Comparison of ENCODE assay signal across 1 cellular context in the genomic region with DNA sequence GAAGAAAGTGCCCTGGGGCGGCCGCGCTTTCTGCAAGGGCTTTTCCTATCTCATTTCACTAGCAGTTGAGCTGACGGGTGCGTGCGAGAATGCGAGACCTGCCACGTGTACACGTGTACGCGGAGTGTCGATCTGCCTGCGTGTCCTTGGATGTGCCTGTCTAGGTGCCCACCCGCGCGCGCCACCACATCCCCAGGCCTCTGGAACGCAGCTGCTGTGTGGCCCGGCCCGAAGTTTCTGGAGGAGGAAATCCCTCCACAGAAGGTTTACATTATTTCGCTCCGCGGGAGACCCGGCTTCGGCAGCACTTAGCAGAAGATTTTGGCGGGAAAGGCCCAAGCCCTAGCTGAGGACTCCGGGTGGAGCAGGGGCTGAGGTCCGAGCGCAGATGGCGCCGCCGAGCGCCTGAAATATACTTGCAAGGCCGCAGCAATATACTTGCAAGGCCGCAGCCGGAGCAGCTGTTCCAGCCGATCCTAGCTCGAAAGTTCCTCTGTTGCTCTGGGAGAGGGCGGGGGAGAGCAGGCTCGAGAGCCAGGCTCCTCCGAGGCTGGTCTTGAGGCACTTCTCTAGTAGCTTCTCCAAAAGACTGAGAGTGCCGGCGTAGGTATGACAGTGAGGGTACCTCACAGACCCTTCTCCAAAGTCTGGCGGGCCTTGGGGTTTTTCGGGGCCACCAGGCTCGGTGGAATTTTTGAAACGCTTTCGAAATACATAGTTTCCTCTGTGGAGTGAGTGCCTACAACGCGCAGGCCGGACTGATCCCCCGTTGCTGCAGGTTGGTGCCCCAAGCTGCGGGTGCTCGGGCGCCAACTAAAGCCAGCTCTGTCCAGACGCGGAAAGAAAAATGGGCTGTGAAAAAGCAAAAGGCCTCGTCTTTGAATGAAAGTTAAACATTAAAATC.
TF ChIP-seq lines count a peak whose summit lies in the region.

No MANE protein-coding gene starts in this region.

TF ChIP-seq in K562, 482 proteins besides CTCF, POLR2A, EP300 and RAD21 (continues in another document):
- TF ChIP-seq, protein P1, sequence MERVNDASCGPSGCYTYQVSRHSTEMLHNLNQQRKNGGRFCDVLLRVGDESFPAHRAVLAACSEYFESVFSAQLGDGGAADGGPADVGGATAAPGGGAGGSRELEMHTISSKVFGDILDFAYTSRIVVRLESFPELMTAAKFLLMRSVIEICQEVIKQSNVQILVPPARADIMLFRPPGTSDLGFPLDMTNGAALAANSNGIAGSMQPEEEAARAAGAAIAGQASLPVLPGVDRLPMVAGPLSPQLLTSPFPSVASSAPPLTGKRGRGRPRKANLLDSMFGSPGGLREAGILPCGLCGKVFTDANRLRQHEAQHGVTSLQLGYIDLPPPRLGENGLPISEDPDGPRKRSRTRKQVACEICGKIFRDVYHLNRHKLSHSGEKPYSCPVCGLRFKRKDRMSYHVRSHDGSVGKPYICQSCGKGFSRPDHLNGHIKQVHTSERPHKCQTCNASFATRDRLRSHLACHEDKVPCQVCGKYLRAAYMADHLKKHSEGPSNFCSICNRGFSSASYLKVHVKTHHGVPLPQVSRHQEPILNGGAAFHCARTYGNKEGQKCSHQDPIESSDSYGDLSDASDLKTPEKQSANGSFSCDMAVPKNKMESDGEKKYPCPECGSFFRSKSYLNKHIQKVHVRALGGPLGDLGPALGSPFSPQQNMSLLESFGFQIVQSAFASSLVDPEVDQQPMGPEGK (CRISPR knock-in tag; IDR thresholded peaks at IDR 0.05; ENCODE audit: borderline replicate concordance): no peak
- no peak for TF ChIP-seq CBX3 (IDR thresholded peaks at IDR 0.05; ENCODE audit: borderline replicate concordance in 1 of 2, low read length in 2 of 2)
- TF ChIP-seq TRIM28 (IDR thresholded peaks at IDR 0.05): no peak
- TF ChIP-seq, protein P2, sequence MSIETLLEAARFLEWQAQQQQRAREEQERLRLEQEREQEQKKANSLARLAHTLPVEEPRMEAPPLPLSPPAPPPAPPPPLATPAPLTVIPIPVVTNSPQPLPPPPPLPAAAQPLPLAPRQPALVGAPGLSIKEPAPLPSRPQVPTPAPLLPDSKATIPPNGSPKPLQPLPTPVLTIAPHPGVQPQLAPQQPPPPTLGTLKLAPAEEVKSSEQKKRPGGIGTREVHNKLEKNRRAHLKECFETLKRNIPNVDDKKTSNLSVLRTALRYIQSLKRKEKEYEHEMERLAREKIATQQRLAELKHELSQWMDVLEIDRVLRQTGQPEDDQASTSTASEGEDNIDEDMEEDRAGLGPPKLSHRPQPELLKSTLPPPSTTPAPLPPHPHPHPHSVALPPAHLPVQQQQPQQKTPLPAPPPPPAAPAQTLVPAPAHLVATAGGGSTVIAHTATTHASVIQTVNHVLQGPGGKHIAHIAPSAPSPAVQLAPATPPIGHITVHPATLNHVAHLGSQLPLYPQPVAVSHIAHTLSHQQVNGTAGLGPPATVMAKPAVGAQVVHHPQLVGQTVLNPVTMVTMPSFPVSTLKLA (conservative IDR thresholded peaks at IDR 0.05): no peak
- peak; percentile 18; the same call in 1 of the 2 replicates for TF ChIP-seq DMBX1 (CRISPR knock-in tag; IDR thresholded peaks at IDR 0.05; ENCODE audit: borderline replicate concordance)
- no peak for TF ChIP-seq PRPF4 (IDR thresholded peaks at IDR 0.05; ENCODE audit: insufficient read depth, low read depth, low read length, poor library complexity, severe bottlenecking)
- TF ChIP-seq POU5F1 (IDR thresholded peaks at IDR 0.05; ENCODE audit: borderline replicate concordance, low read depth, low read length, partially characterized antibody): no peak
- no peak for TF ChIP-seq ZNF324 (CRISPR knock-in tag; IDR thresholded peaks at IDR 0.05)
- TF ChIP-seq ZNF561 (CRISPR knock-in tag; conservative IDR thresholded peaks at IDR 0.05): no peak
- TF ChIP-seq FOS (IDR thresholded peaks at IDR 0.05; ENCODE audit: extremely low read depth, insufficient read length): no peak
- TF ChIP-seq TEAD1 (CRISPR knock-in tag; IDR thresholded peaks at IDR 0.05): no peak
- TF ChIP-seq ZNF316 (IDR thresholded peaks at IDR 0.05): no peak
- TF ChIP-seq TBP (optimal IDR thresholded peaks at IDR 0.05; ENCODE audit: low read depth, low read length): no peak
- TF ChIP-seq, protein P3, sequence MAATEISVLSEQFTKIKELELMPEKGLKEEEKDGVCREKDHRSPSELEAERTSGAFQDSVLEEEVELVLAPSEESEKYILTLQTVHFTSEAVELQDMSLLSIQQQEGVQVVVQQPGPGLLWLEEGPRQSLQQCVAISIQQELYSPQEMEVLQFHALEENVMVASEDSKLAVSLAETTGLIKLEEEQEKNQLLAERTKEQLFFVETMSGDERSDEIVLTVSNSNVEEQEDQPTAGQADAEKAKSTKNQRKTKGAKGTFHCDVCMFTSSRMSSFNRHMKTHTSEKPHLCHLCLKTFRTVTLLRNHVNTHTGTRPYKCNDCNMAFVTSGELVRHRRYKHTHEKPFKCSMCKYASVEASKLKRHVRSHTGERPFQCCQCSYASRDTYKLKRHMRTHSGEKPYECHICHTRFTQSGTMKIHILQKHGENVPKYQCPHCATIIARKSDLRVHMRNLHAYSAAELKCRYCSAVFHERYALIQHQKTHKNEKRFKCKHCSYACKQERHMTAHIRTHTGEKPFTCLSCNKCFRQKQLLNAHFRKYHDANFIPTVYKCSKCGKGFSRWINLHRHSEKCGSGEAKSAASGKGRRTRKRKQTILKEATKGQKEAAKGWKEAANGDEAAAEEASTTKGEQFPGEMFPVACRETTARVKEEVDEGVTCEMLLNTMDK (IDR thresholded peaks at IDR 0.05; ENCODE audit: borderline replicate concordance, insufficient read depth, low read depth, low read length, poor library complexity, severe bottlenecking): no peak
- TF ChIP-seq, protein P4, sequence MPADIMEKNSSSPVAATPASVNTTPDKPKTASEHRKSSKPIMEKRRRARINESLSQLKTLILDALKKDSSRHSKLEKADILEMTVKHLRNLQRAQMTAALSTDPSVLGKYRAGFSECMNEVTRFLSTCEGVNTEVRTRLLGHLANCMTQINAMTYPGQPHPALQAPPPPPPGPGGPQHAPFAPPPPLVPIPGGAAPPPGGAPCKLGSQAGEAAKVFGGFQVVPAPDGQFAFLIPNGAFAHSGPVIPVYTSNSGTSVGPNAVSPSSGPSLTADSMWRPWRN (IDR thresholded peaks at IDR 0.05; ENCODE audit: low read depth): no peak
- TF ChIP-seq SOX6 (IDR thresholded peaks at IDR 0.05): no peak
- no peak for TF ChIP-seq SMARCA5 (IDR thresholded peaks at IDR 0.05)
- TF ChIP-seq NCOA4 (IDR thresholded peaks at IDR 0.05; ENCODE audit: partially characterized antibody): no peak
- TF ChIP-seq SP1 (CRISPR knock-in tag; IDR thresholded peaks at IDR 0.05): no peak
- TF ChIP-seq ZNF124 (CRISPR knock-in tag; IDR thresholded peaks at IDR 0.05): no peak
- TF ChIP-seq L3MBTL2 (IDR thresholded peaks at IDR 0.05): peak; percentile 71; the same call in 1 of the 2 replicates
- no peak for TF ChIP-seq ZNF274 (IDR thresholded peaks at IDR 0.05; ENCODE audit: borderline replicate concordance, low read depth, low read length)
- TF ChIP-seq SAFB (IDR thresholded peaks at IDR 0.05; ENCODE audit: borderline replicate concordance, low read depth, low read length): no peak
- TF ChIP-seq, protein P5, sequence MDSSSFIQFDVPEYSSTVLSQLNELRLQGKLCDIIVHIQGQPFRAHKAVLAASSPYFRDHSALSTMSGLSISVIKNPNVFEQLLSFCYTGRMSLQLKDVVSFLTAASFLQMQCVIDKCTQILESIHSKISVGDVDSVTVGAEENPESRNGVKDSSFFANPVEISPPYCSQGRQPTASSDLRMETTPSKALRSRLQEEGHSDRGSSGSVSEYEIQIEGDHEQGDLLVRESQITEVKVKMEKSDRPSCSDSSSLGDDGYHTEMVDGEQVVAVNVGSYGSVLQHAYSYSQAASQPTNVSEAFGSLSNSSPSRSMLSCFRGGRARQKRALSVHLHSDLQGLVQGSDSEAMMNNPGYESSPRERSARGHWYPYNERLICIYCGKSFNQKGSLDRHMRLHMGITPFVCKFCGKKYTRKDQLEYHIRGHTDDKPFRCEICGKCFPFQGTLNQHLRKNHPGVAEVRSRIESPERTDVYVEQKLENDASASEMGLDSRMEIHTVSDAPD (CRISPR knock-in tag; IDR thresholded peaks at IDR 0.05): no peak
- 0 out of 2 replicates have a peak, but pooled peaks have one; percentile 36 for TF ChIP-seq ERF (CRISPR knock-in tag; IDR thresholded peaks at IDR 0.05)
- no peak for TF ChIP-seq ZNF551 (CRISPR knock-in tag; IDR thresholded peaks at IDR 0.05)
- no peak for TF ChIP-seq ZNF3 (CRISPR knock-in tag; IDR thresholded peaks at IDR 0.05)
- no peak for TF ChIP-seq MTF1 (CRISPR knock-in tag; IDR thresholded peaks at IDR 0.05; ENCODE audit: borderline replicate concordance)
- TF ChIP-seq, protein P6, sequence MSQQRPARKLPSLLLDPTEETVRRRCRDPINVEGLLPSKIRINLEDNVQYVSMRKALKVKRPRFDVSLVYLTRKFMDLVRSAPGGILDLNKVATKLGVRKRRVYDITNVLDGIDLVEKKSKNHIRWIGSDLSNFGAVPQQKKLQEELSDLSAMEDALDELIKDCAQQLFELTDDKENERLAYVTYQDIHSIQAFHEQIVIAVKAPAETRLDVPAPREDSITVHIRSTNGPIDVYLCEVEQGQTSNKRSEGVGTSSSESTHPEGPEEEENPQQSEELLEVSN (IDR thresholded peaks at IDR 0.05; ENCODE audit: borderline replicate concordance in 1 of 2, extremely low read depth in 1 of 2, insufficient read depth in 1 of 2, insufficient read length in 1 of 2, low read depth in 1 of 2, low read length in 1 of 2, poor library complexity in 1 of 2, severe bottlenecking in 1 of 2): peak in 1 of 2 experiments; percentile 44
- TF ChIP-seq, protein P7, sequence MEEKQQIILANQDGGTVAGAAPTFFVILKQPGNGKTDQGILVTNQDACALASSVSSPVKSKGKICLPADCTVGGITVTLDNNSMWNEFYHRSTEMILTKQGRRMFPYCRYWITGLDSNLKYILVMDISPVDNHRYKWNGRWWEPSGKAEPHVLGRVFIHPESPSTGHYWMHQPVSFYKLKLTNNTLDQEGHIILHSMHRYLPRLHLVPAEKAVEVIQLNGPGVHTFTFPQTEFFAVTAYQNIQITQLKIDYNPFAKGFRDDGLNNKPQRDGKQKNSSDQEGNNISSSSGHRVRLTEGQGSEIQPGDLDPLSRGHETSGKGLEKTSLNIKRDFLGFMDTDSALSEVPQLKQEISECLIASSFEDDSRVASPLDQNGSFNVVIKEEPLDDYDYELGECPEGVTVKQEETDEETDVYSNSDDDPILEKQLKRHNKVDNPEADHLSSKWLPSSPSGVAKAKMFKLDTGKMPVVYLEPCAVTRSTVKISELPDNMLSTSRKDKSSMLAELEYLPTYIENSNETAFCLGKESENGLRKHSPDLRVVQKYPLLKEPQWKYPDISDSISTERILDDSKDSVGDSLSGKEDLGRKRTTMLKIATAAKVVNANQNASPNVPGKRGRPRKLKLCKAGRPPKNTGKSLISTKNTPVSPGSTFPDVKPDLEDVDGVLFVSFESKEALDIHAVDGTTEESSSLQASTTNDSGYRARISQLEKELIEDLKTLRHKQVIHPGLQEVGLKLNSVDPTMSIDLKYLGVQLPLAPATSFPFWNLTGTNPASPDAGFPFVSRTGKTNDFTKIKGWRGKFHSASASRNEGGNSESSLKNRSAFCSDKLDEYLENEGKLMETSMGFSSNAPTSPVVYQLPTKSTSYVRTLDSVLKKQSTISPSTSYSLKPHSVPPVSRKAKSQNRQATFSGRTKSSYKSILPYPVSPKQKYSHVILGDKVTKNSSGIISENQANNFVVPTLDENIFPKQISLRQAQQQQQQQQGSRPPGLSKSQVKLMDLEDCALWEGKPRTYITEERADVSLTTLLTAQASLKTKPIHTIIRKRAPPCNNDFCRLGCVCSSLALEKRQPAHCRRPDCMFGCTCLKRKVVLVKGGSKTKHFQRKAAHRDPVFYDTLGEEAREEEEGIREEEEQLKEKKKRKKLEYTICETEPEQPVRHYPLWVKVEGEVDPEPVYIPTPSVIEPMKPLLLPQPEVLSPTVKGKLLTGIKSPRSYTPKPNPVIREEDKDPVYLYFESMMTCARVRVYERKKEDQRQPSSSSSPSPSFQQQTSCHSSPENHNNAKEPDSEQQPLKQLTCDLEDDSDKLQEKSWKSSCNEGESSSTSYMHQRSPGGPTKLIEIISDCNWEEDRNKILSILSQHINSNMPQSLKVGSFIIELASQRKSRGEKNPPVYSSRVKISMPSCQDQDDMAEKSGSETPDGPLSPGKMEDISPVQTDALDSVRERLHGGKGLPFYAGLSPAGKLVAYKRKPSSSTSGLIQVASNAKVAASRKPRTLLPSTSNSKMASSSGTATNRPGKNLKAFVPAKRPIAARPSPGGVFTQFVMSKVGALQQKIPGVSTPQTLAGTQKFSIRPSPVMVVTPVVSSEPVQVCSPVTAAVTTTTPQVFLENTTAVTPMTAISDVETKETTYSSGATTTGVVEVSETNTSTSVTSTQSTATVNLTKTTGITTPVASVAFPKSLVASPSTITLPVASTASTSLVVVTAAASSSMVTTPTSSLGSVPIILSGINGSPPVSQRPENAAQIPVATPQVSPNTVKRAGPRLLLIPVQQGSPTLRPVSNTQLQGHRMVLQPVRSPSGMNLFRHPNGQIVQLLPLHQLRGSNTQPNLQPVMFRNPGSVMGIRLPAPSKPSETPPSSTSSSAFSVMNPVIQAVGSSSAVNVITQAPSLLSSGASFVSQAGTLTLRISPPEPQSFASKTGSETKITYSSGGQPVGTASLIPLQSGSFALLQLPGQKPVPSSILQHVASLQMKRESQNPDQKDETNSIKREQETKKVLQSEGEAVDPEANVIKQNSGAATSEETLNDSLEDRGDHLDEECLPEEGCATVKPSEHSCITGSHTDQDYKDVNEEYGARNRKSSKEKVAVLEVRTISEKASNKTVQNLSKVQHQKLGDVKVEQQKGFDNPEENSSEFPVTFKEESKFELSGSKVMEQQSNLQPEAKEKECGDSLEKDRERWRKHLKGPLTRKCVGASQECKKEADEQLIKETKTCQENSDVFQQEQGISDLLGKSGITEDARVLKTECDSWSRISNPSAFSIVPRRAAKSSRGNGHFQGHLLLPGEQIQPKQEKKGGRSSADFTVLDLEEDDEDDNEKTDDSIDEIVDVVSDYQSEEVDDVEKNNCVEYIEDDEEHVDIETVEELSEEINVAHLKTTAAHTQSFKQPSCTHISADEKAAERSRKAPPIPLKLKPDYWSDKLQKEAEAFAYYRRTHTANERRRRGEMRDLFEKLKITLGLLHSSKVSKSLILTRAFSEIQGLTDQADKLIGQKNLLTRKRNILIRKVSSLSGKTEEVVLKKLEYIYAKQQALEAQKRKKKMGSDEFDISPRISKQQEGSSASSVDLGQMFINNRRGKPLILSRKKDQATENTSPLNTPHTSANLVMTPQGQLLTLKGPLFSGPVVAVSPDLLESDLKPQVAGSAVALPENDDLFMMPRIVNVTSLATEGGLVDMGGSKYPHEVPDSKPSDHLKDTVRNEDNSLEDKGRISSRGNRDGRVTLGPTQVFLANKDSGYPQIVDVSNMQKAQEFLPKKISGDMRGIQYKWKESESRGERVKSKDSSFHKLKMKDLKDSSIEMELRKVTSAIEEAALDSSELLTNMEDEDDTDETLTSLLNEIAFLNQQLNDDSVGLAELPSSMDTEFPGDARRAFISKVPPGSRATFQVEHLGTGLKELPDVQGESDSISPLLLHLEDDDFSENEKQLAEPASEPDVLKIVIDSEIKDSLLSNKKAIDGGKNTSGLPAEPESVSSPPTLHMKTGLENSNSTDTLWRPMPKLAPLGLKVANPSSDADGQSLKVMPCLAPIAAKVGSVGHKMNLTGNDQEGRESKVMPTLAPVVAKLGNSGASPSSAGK (IDR thresholded peaks at IDR 0.05): peak; percentile 80
- TF ChIP-seq HMG20B (CRISPR knock-in tag; IDR thresholded peaks at IDR 0.05): no peak
- no peak for TF ChIP-seq U2AF1 (optimal IDR thresholded peaks at IDR 0.05; ENCODE audit: low read depth, low read length)
- TF ChIP-seq MTA1 (IDR thresholded peaks at IDR 0.05; ENCODE audit: borderline replicate concordance): no peak
- no peak for TF ChIP-seq OTX1 (CRISPR knock-in tag; IDR thresholded peaks at IDR 0.05)
- TF ChIP-seq PTTG1 (tag; IDR thresholded peaks at IDR 0.05; ENCODE audit: low read depth): no peak
